11 cellular contexts compared by ENCODE assay signal in the genomic region with DNA sequence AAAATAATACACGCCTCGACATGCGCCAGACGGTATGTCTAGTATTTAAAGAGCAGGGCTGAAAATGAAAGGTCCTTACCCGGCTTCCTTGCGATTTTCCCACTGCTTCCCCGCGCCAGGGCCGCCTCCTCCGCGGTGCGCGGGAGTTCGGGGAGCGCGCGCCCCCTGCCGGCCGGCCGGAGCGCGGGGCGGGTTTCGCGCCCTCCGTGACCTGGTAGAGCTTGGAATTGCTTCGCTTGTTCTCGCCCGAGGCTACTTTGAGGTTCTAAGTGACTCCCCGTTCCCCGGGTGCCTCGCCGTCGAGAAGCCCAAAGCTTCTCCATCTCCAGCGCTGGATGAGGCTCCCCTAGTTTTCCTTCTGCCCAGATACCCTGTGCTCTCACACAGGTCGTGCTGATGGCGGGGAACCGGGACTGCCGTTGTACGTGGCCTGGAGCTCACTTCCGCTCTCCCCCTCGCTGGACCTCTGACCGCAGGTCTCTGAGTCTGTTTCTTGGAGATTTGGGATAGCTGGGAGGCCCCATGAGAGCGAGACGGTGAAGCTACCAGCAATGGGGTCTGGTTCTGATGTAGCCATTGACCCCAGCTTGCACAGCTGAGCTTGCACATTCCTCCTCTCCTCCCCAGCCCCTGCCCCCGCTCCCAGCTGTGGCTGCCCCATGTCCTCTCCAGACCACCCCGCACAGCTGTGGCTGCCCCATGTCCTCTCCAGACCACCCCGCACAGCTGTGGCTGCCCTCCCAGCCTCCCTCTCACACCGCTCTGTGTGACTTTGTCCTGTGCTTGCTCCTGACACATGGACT. TPM values are rescaled to one million over a fixed set of nuclear protein-coding genes. Genes with fewer than 3 reads are reported as not detected.
DNase-seq lines count a peak whose midpoint lies in the region; ATAC-seq and TF ChIP-seq lines count a peak whose summit lies in the region.
"Not testable (repeated sequence)": the region's sequence is repeated elsewhere in the genome, so short reads cannot be mapped to it uniquely, and the experiment has no call there.
"Had no signal": no experiment of that assay in that cellular context is flagged by ENCODE, and none has a peak within 500 bp of the region (broad histone marks: within the 10 kb centered on the region; RNA-seq: fewer than 3 reads in every experiment).

No MANE protein-coding gene starts in this region.

- H3K9me3 Mint-ChIP-seq in WTC11; naive thymus-derived CD4-positive, alpha-beta T cell: not testable (repeated sequence)

- CTCF ChIA-PET in WTC11 (lab: Charles Lee); naive thymus-derived CD4-positive, alpha-beta T cell (lab: Charles Lee): not testable (repeated sequence)

- H3K4me3 ChIP-seq in naive thymus-derived CD4-positive, alpha-beta T cell (ENCODE audit: low read length); aorta (ENCODE audit: low read length in 2 of 2): not testable (repeated sequence)

- not testable (repeated sequence) for H3K9me3 ChIP-seq in naive thymus-derived CD4-positive, alpha-beta T cell (ENCODE audit: control insufficient read depth in 2 of 3, low read length in 3 of 3); aorta (ENCODE audit: control insufficient read depth, low read length)

- not testable (repeated sequence) for H3K27me3 ChIP-seq in naive thymus-derived CD4-positive, alpha-beta T cell (ENCODE audit: control insufficient read depth in 2 of 2, insufficient read depth in 2 of 2, low read length in 2 of 2); aorta (ENCODE audit: control insufficient read depth in 1 of 2, insufficient read depth in 2 of 2, low read length in 1 of 2)

- H3K27ac ChIP-seq in naive thymus-derived CD4-positive, alpha-beta T cell (ENCODE audit: low read depth, low read length); aorta (ENCODE audit: low read depth in 1 of 2, low read length in 2 of 2): not testable (repeated sequence)

- H3K27me3 Mint-ChIP-seq in WTC11 (ENCODE audit: low read depth); naive thymus-derived CD4-positive, alpha-beta T cell: not testable (repeated sequence)

- not testable (repeated sequence) for TF ChIP-seq CTCF in WTC11 (IDR thresholded peaks at IDR 0.05)

- 3% methylated on average over 8 of the region's 49 CpGs; no CpG with 5 or more reads in 1 of the 2 donors for WGBS in aorta, 2 donors

- ATAC-seq in GM18873 (IDR thresholded peaks at IDR 0.05; ENCODE audit: low FRiP score, unreplicated experiment) (peak; percentile 71), GM21526 (IDR thresholded peaks at IDR 0.05; ENCODE audit: low FRiP score, unreplicated experiment) (peak; percentile 92), HG02884 (IDR thresholded peaks at IDR 0.05; ENCODE audit: unreplicated experiment) (peak; percentile 87), HG03439 (IDR thresholded peaks at IDR 0.05; ENCODE audit: unreplicated experiment) (peak; percentile 84), WTC11 (peak; percentile 88), esophagus mucosa (peak; percentile 89), aorta (ENCODE audit: low FRiP score) (peak; percentile 96)
- ATAC-seq in naive thymus-derived CD4-positive, alpha-beta T cell, result peak; percentile 99

- H3K4me1 ChIP-seq in naive thymus-derived CD4-positive, alpha-beta T cell (ENCODE audit: control insufficient read depth in 2 of 2, insufficient read depth in 2 of 2, low read length in 2 of 2); aorta (ENCODE audit: control insufficient read depth in 1 of 2, insufficient read depth in 2 of 2, low read length in 2 of 2): not testable (repeated sequence)

- not testable (repeated sequence) for H3K27ac Mint-ChIP-seq in WTC11; naive thymus-derived CD4-positive, alpha-beta T cell

- not testable (repeated sequence) for H3K4me3 Mint-ChIP-seq in WTC11; naive thymus-derived CD4-positive, alpha-beta T cell

- H3K36me3 ChIP-seq in naive thymus-derived CD4-positive, alpha-beta T cell (ENCODE audit: control insufficient read depth in 2 of 3, insufficient read depth in 3 of 3, low read length in 3 of 3); aorta (ENCODE audit: control insufficient read depth in 1 of 2, insufficient read depth in 2 of 2, low read length in 1 of 2): not testable (repeated sequence)

- not testable (repeated sequence) for DNase-seq in WTC11 (ENCODE audit: low spot score)
- peak in 2 of 9 donors; percentile 40 to 46 for DNase-seq in naive thymus-derived CD4-positive, alpha-beta T cell
- DNase-seq in aorta, result peak in 1 of 2 donors; percentile 70

- intact Hi-C loops in naive thymus-derived CD4-positive, alpha-beta T cell (cut with micrococcal nuclease); aorta (cut with DNase I): not testable (repeated sequence)

- H3K4me1 Mint-ChIP-seq in WTC11; naive thymus-derived CD4-positive, alpha-beta T cell: not testable (repeated sequence)

- POLR2A ChIA-PET in WTC11 (lab: Charles Lee); naive thymus-derived CD4-positive, alpha-beta T cell (lab: Charles Lee): not testable (repeated sequence)

- H3K36me3 Mint-ChIP-seq in WTC11; naive thymus-derived CD4-positive, alpha-beta T cell: not testable (repeated sequence)

RNA-seq across cellular contexts. Expression of gene HNRNPH1, which starts 11.1 kb away (rescaled TPM):
- total RNA-seq in WTC11 (2021) (671 to 865 TPM (median 709 TPM) in 3 replicates), esophagus mucosa (268 TPM), aorta (100 to 1,000 TPM; 523 to 680 TPM)
- total RNA-seq in naive thymus-derived CD4-positive, alpha-beta T cell, result 1,000 to 10,000 TPM; 1,010 to 2,239 (median 1,692) TPM
- 100 to 1,000 TPM; 120 to 141 TPM for polyA plus RNA-seq in naive thymus-derived CD4-positive, alpha-beta T cell
- polyA plus RNA-seq in aorta, result 100 to 1,000 TPM; 141 to 285 TPM

RNA-seq across cellular contexts. Expression of gene CBY3, which starts 46.3 kb away (rescaled TPM):
- total RNA-seq in WTC11 (2021), result 0.25 to 0.37 TPM (median 0.25 TPM) in 3 replicates
- total RNA-seq in esophagus mucosa, result not detected
- total RNA-seq in naive thymus-derived CD4-positive, alpha-beta T cell, result under 1 TPM in 3 of 5 experiments, not detected in 2; 0.29 to 0.84 (median 0.62) TPM
- 1 to 10 TPM in 1 of 2 donors, not detected in 1; 1.4 TPM for polyA plus RNA-seq in naive thymus-derived CD4-positive, alpha-beta T cell
- total RNA-seq in aorta, result not detected
- polyA plus RNA-seq in aorta, result not detected
- total RNA-seq: ascending aorta, fibroblast of villous mesenchyme, G401 had no signal
